In the genomic region with DNA sequence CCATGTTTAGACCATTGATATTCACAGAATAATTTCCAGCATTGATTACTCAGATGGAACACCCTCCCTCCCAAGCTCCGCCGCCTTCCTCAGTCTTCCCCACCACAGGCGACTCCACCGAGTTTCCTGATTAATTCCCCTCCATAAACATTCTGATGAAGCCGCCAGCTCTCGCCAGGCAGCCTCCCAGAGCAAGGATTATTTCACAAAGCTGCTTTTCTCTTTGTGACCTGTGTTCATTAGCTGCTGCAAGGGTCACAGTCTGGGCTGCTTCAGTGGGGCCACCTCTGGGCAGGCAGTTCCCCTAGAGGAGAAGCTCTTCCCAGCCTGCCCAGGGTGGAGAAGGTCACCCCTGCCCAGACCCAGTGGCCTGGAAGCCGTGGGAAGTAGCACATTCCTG, we compare ENCODE assay signal across 19 cellular contexts.
"Had no signal": no experiment of that assay in that cellular context is flagged by ENCODE, and none has a peak within 500 bp of the region (broad histone marks: within the 10 kb centered on the region; RNA-seq: fewer than 3 reads in every experiment).

No MANE protein-coding gene starts in this region.

- H3K4me1 Mint-ChIP-seq: mesothelial cell of epicardium; naive B cell; stimulated activated naive B cell treated with anti-CD40 and anti-IgM and Interleukin-4, amounts not matched to agents 10 μg/mL and 1 μg/mL and 100 μg/mL, for 72 hours had no signal

- H3K9me3 Mint-ChIP-seq: mesothelial cell of epicardium; natural killer cell treated with Interleukin-12 subunit alpha and Interleukin-12 subunit beta and Interleukin-15 and Interleukin-18, amount 100 ng/mL, for 72 hours; stimulated activated naive CD8-positive, alpha-beta T cell treated with anti-CD3 and anti-CD28 coated beads, Interleukin-15, Interleukin-2, amounts not matched to agents 100 ng/mL and 50 ng/mL, for 24 hours had no signal

- H3K4me3 Mint-ChIP-seq: mesothelial cell of epicardium; naive B cell; natural killer cell treated with Interleukin-12 subunit alpha and Interleukin-12 subunit beta and Interleukin-15 and Interleukin-18, amount 100 ng/mL, for 72 hours; stimulated activated naive B cell treated with anti-CD40 and anti-IgM and Interleukin-4, amounts not matched to agents 10 μg/mL and 1 μg/mL and 100 μg/mL, for 72 hours; stimulated activated naive CD8-positive, alpha-beta T cell treated with anti-CD3 and anti-CD28 coated beads, Interleukin-15, Interleukin-2, amounts not matched to agents 100 ng/mL and 50 ng/mL, for 24 hours had no signal

- H3K27ac Mint-ChIP-seq: mesothelial cell of epicardium; naive B cell; natural killer cell treated with Interleukin-12 subunit alpha and Interleukin-12 subunit beta and Interleukin-15 and Interleukin-18, amount 100 ng/mL, for 72 hours; stimulated activated naive B cell treated with anti-CD40 and anti-IgM and Interleukin-4, amounts not matched to agents 10 μg/mL and 1 μg/mL and 100 μg/mL, for 72 hours; stimulated activated naive CD8-positive, alpha-beta T cell treated with anti-CD3 and anti-CD28 coated beads, Interleukin-15, Interleukin-2, amounts not matched to agents 100 ng/mL and 50 ng/mL, for 24 hours had no signal

- DNase-seq: dermis blood vessel endothelial cell; effector memory CD4-positive, alpha-beta T cell; foreskin keratinocyte; heart left ventricle; kidney; mesenchymal stem cell; mucosa of descending colon; naive B cell; nucleus accumbens; right cardiac atrium; sigmoid colon; stimulated activated CD4-positive, alpha-beta T cell treated with anti-CD3 and anti-CD28 coated beads, Interleukin-4, amount 100 ng/mL, for 4 hours; stimulated activated naive B cell treated with anti-CD40 and anti-IgM and Interleukin-4, amounts not matched to agents 10 μg/mL and 1 μg/mL and 100 μg/mL, for 72 hours; upper lobe of left lung had no signal

- FAIRE-seq: endothelial cell of umbilical vein, kidney, urothelium cell line had no signal

- H3K36me3 Mint-ChIP-seq: mesothelial cell of epicardium; natural killer cell treated with Interleukin-12 subunit alpha and Interleukin-12 subunit beta and Interleukin-15 and Interleukin-18, amount 100 ng/mL, for 72 hours; stimulated activated naive B cell treated with anti-CD40 and anti-IgM and Interleukin-4, amounts not matched to agents 10 μg/mL and 1 μg/mL and 100 μg/mL, for 72 hours had no signal
